Comparison of ENCODE assay signal across 8 cellular contexts in the genomic region with DNA sequence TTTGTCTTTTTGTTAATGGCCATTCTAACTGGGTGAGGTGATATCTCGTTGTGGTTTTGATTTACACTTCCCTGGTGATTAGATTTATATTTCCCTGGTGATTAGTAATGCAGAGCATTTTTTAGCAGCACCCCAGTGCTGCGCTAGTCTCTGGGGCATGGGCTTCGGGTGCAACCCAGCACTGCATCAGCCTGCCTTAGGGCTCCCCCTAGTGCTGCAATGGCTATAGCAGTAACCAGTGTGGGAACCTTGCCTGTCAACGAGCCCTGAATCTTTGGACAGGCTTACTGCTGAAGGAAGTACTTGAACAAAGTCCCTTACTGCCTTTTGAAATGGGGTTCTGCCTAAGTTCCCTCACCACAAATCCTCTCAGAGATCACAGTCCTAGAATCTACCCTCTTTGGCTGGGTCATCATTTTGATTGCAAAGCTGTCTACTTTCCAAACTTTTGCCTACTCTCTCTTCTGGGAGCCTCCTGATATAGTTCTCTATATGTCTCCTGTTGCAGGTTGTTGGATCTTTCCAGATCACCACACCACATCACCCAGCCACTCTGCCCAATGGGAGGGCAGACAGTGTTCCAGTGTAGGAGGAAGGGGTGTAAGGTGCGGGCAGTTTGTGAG.
DNase-seq lines count a peak whose midpoint lies in the region; ATAC-seq and TF ChIP-seq lines count a peak whose summit lies in the region.

No MANE protein-coding gene starts in this region.

- no peaks in the 10 kb centered on the region for H3K27me3 Mint-ChIP-seq in activated CD4-positive, alpha-beta T cell treated with anti-CD3 and anti-CD28 coated beads for 36 hours

- ATAC-seq in GM18511 (IDR thresholded peaks at IDR 0.05; ENCODE audit: unreplicated experiment) (peak; percentile 100), HG02970 (IDR thresholded peaks at IDR 0.05; ENCODE audit: low FRiP score, unreplicated experiment) (peak; percentile 94), lower lobe of right lung (peak; percentile 97)
- peak; percentile 100 for ATAC-seq in activated CD4-positive, alpha-beta T cell treated with anti-CD3 and anti-CD28 coated beads for 36 hours

- no peak overlapping the region for H3K27ac Mint-ChIP-seq in activated CD4-positive, alpha-beta T cell treated with anti-CD3 and anti-CD28 coated beads for 36 hours

- H3K4me3 ChIP-seq in AG04450 (ENCODE audit: low read depth, low read length) (no peak overlapping the region), choroid plexus epithelial cell (ENCODE audit: low read depth, low read length) (no peak overlapping the region), lower lobe of right lung (no peak overlapping the region)

- peak; percentile 74 for TF ChIP-seq CTCF in AG04450 (IDR thresholded peaks at IDR 0.05; ENCODE audit: low read depth, low read length)
- TF ChIP-seq CTCF in choroid plexus epithelial cell (conservative IDR thresholded peaks at IDR 0.05; ENCODE audit: low read depth, low read length): peak; percentile 97
- TF ChIP-seq CTCF in lower lobe of right lung (IDR thresholded peaks at IDR 0.05): peak; percentile 85

- CTCF ChIA-PET in AG04450 (lab: Charles Lee): interaction anchor here (0.6 to 1.3 kb wide), 6 partner anchors 13 to 124 kb away, joined by 3 to 4 read pairs (median 4); no protein-coding TSS in a partner anchor
- CTCF ChIA-PET in activated CD4-positive, alpha-beta T cell treated with anti-CD3 and anti-CD28 coated beads for 36 hours (lab: Charles Lee): interaction anchor here (0.6 to 1.6 kb wide), 10 partner anchors 9 to 624 kb away, joined by 3 to 5 read pairs (median 4); no protein-coding TSS in a partner anchor

- no peak overlapping the region for H3K4me3 Mint-ChIP-seq in activated CD4-positive, alpha-beta T cell treated with anti-CD3 and anti-CD28 coated beads for 36 hours

- intact Hi-C loops in activated CD4-positive, alpha-beta T cell treated with anti-CD3 and anti-CD28 coated beads for 36 hours (cut with DNase I, micrococcal nuclease): loop anchor here (1.0 to 5.0 kb wide), 5 partner anchors 35 to 1087 kb away; partner anchors contain the start of gene CCNL1 (in 1 of the 2)
- intact Hi-C loops in lower lobe of right lung (cut with DNase I): no loop called here

- no peaks in the 10 kb centered on the region for H3K9me3 ChIP-seq in AG04450 (ENCODE audit: control insufficient read depth, insufficient read depth, low read length)
- H3K9me3 ChIP-seq in lower lobe of right lung: no peaks in the 10 kb centered on the region

- no peaks in the 10 kb centered on the region for H3K4me1 ChIP-seq in lower lobe of right lung

- H3K27me3 ChIP-seq in AG04450 (ENCODE audit: control insufficient read depth, insufficient read depth, low read length) (no peaks in the 10 kb centered on the region), lower lobe of right lung (ENCODE audit: low read depth) (no peaks in the 10 kb centered on the region)

- no peak overlapping the region for H3K27ac ChIP-seq in AG04450 (ENCODE audit: low read depth, low read length)
- H3K27ac ChIP-seq in lower lobe of right lung: no peak overlapping the region

- H3K9me3 Mint-ChIP-seq in activated CD4-positive, alpha-beta T cell treated with anti-CD3 and anti-CD28 coated beads for 36 hours (ENCODE audit: low read depth): no peaks in the 10 kb centered on the region

- DNase-seq in AG04450 (ENCODE audit: low read depth, low spot score): no peak
- peak; percentile 10 for DNase-seq in NCI-H2029 (lab: John Stamatoyannopoulos, UW)
- DNase-seq in activated CD4-positive, alpha-beta T cell treated with anti-CD3 and anti-CD28 coated beads for 36 hours: peak; percentile 88
- peak; percentile 82 for DNase-seq in choroid plexus epithelial cell (ENCODE audit: low read depth)
- DNase-seq in lower lobe of right lung: peak; percentile 79
- DNase-seq in stimulated activated CD8-positive, alpha-beta memory T cell treated with anti-CD3 and anti-CD28 coated beads, Interleukin-15, amount 100 ng/mL, for 4 hours (ENCODE audit: low read depth in 2 of 2): peak; percentile 26 to 54

- peaks cover 3% of the 10 kb centered on the region for H3K4me1 Mint-ChIP-seq in activated CD4-positive, alpha-beta T cell treated with anti-CD3 and anti-CD28 coated beads for 36 hours

- no peaks in the 10 kb centered on the region for H3K36me3 ChIP-seq in lower lobe of right lung

- H3K36me3 Mint-ChIP-seq in activated CD4-positive, alpha-beta T cell treated with anti-CD3 and anti-CD28 coated beads for 36 hours (ENCODE audit: low read depth): no peaks in the 10 kb centered on the region

- POLR2A ChIA-PET in AG04450 (lab: Yijun Ruan, JAX): interaction anchor here (0.6 kb wide), 1 partner anchor 306 kb away, joined by 3 read pairs; no protein-coding TSS in a partner anchor
- POLR2A ChIA-PET in activated CD4-positive, alpha-beta T cell treated with anti-CD3 and anti-CD28 coated beads for 36 hours (lab: Charles Lee): interaction anchor here (0.6 kb wide), 1 partner anchor 64 kb away, joined by 3 read pairs; no protein-coding TSS in a partner anchor
